Comparison of ENCODE assay signal across 12 cellular contexts in the genomic region with DNA sequence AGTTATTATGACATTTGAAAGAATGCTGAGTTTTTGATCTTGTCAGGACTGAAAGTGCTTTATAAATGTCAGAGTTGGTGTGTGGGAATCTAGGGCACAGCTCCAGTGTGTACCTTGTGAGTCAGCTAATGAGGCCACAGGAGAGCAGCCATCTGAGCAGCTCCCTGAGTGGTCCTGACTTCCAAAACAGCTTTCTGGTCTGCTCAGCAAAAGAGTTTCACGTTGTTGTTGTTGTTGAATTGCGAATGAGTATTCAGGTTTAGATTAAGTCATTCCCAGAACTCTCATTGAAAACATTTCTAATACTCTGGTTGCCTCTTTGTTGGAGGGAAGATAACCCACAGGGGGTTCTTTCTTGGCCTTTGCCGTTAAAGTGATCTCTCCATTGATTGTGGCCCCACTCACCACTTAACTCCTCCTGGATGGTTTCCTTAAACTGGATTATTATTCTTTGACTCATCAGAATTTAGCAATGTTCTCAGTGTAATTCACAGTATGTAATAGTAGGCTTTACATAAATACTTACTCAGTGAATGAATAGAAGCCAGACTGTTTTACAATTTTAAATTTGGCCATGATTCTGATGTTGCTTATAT.
DNase-seq lines count a peak whose midpoint lies in the region; TF ChIP-seq lines count a peak whose summit lies in the region.
"Had no signal": no experiment of that assay in that cellular context is flagged by ENCODE, and none has a peak within 500 bp of the region (broad histone marks: within the 10 kb centered on the region; RNA-seq: fewer than 3 reads in every experiment).

No MANE protein-coding gene starts in this region.

- H3K27me3 Mint-ChIP-seq in activated naive CD4-positive, alpha-beta T cell treated with anti-CD3 and anti-CD28 coated beads, Interleukin-2, amount 10 ng/mL, durations not matched to agents 7 days and 5 days: no peaks in the 10 kb centered on the region
- H3K27me3 Mint-ChIP-seq: activated naive CD8-positive, alpha-beta T cell treated with anti-CD3 and anti-CD28 coated beads for 36 hours; IgD-negative memory B cell had no signal

- no peak overlapping the region for H3K27ac Mint-ChIP-seq in activated naive CD4-positive, alpha-beta T cell treated with anti-CD3 and anti-CD28 coated beads, Interleukin-2, amount 10 ng/mL, durations not matched to agents 7 days and 5 days
- H3K27ac Mint-ChIP-seq: activated naive CD8-positive, alpha-beta T cell treated with anti-CD3 and anti-CD28 coated beads for 36 hours; IgD-negative memory B cell had no signal

- POLR2A ChIA-PET in SK-N-SH (lab: Yijun Ruan, JAX): no interaction called here

- H3K27me3 ChIP-seq in SK-N-SH (ENCODE audit: insufficient read depth) (no peaks in the 10 kb centered on the region), smooth muscle cell (ENCODE audit: low read depth) (no peaks in the 10 kb centered on the region)
- H3K27me3 ChIP-seq: heart right ventricle had no signal

- H3K4me2 ChIP-seq in SK-N-SH (peak overlapping the region; percentile 52; the same call in 1 of the 2 replicates), smooth muscle cell (peak overlapping the region; percentile 22)

- no peak overlapping the region for H3K4me3 Mint-ChIP-seq in activated naive CD4-positive, alpha-beta T cell treated with anti-CD3 and anti-CD28 coated beads, Interleukin-2, amount 10 ng/mL, durations not matched to agents 7 days and 5 days
- H3K4me3 Mint-ChIP-seq: activated naive CD8-positive, alpha-beta T cell treated with anti-CD3 and anti-CD28 coated beads for 36 hours; IgD-negative memory B cell had no signal

- H3K4me3 ChIP-seq in SK-N-SH (ENCODE audit: low read depth in 2 of 2, low read length in 1 of 2) (no peak overlapping the region), fibroblast of villous mesenchyme (ENCODE audit: low read depth, low read length) (no peak overlapping the region), smooth muscle cell (no peak overlapping the region)
- H3K4me3 ChIP-seq: heart right ventricle had no signal

- H3K36me3 ChIP-seq in SK-N-SH (replicated peaks in 1 of 2; ENCODE audit: control insufficient read depth in 1 of 2, insufficient read depth in 2 of 2, low read length in 1 of 2): no peaks in the 10 kb centered on the region
- no peaks in the 10 kb centered on the region for H3K36me3 ChIP-seq in smooth muscle cell (ENCODE audit: low read depth)
- H3K36me3 ChIP-seq: heart right ventricle had no signal

- no peaks in the 10 kb centered on the region for H3K9me2 ChIP-seq in SK-N-SH

- H3K9ac ChIP-seq in SK-N-SH (no peak overlapping the region), smooth muscle cell (ENCODE audit: low read depth) (no peak overlapping the region)

- no peaks in the 10 kb centered on the region for H3K4me1 Mint-ChIP-seq in activated naive CD4-positive, alpha-beta T cell treated with anti-CD3 and anti-CD28 coated beads, Interleukin-2, amount 10 ng/mL, durations not matched to agents 7 days and 5 days
- H3K4me1 Mint-ChIP-seq: activated naive CD8-positive, alpha-beta T cell treated with anti-CD3 and anti-CD28 coated beads for 36 hours; IgD-negative memory B cell had no signal

- H3K79me2 ChIP-seq in SK-N-SH (ENCODE audit: insufficient read depth) (no peaks in the 10 kb centered on the region), smooth muscle cell (ENCODE audit: low read depth) (no peaks in the 10 kb centered on the region)

- TF ChIP-seq EP300 in SK-N-SH (IDR thresholded peaks at IDR 0.05; ENCODE audit: borderline replicate concordance in 1 of 2, low read depth in 1 of 2, low read length in 1 of 2): no peak

- H4K20me1 ChIP-seq in SK-N-SH (ENCODE audit: insufficient read depth) (no peaks in the 10 kb centered on the region), smooth muscle cell (ENCODE audit: low read depth) (no peaks in the 10 kb centered on the region)

- H3K27ac ChIP-seq in SK-N-SH (ENCODE audit: low read depth in 2 of 2, low read length in 1 of 2) (peak overlapping the region in 1 of 2 experiments; percentile 9; a peak in 1 of 4 replicates), smooth muscle cell (ENCODE audit: low read depth) (peak overlapping the region; percentile 46)

- H3K9me3 Mint-ChIP-seq in activated naive CD4-positive, alpha-beta T cell treated with anti-CD3 and anti-CD28 coated beads, Interleukin-2, amount 10 ng/mL, durations not matched to agents 7 days and 5 days: no peaks in the 10 kb centered on the region
- H3K9me3 Mint-ChIP-seq: activated naive CD8-positive, alpha-beta T cell treated with anti-CD3 and anti-CD28 coated beads for 36 hours; IgD-negative memory B cell had no signal

- no peaks in the 10 kb centered on the region for H3K36me3 Mint-ChIP-seq in activated naive CD4-positive, alpha-beta T cell treated with anti-CD3 and anti-CD28 coated beads, Interleukin-2, amount 10 ng/mL, durations not matched to agents 7 days and 5 days
- H3K36me3 Mint-ChIP-seq: activated naive CD8-positive, alpha-beta T cell treated with anti-CD3 and anti-CD28 coated beads for 36 hours; IgD-negative memory B cell had no signal

- 18% methylated on average over 3 of the region's 3 CpGs for WGBS in SK-N-SH (ENCODE audit: low lambda C conversion rate)
- WGBS in smooth muscle cell (ENCODE audit: low lambda C conversion rate): 36% methylated on average over 3 of the region's 3 CpGs

- CTCF ChIA-PET in SK-N-SH (lab: Yijun Ruan, JAX): no interaction called here
- CTCF ChIA-PET in activated naive CD4-positive, alpha-beta T cell treated with anti-CD3 and anti-CD28 coated beads, Interleukin-2, amount 10 ng/mL, durations not matched to agents 7 days and 5 days (lab: Charles Lee): no interaction called here

- DNase-seq in GM03348 (ENCODE audit: low spot score) (peak; percentile 40), SK-N-SH (no peak), fibroblast of villous mesenchyme (ENCODE audit: low read depth) (peak; percentile 14), smooth muscle cell (lab: John Stamatoyannopoulos, UW; ENCODE audit: unreplicated experiment) (no peak), NCI-H2171 (lab: John Stamatoyannopoulos, UW) (no peak)
- DNase-seq in activated naive CD4-positive, alpha-beta T cell treated with anti-CD3 and anti-CD28 coated beads, Interleukin-2, amount 10 ng/mL, durations not matched to agents 7 days and 5 days: no peak
- DNase-seq in stimulated activated CD4-positive, alpha-beta T cell treated with anti-CD3 and anti-CD28 coated beads, Interleukin-15, amount 100 ng/mL, for 24 hours: no peak
- DNase-seq: activated naive CD8-positive, alpha-beta T cell treated with anti-CD3 and anti-CD28 coated beads for 36 hours; heart right ventricle; NCI-H187; T-helper 9 cell had no signal

- no peaks in the 10 kb centered on the region for H3F3A ChIP-seq in SK-N-SH (replicated peaks; ENCODE audit: insufficient read depth)
- H3F3A ChIP-seq in smooth muscle cell (ENCODE audit: low read depth): no peaks in the 10 kb centered on the region

- no peak for TF ChIP-seq CTCF in SK-N-SH (IDR thresholded peaks at IDR 0.05)
- TF ChIP-seq CTCF in fibroblast of villous mesenchyme (IDR thresholded peaks at IDR 0.05; ENCODE audit: insufficient read depth, low read depth, low read length): no peak
- TF ChIP-seq CTCF in smooth muscle cell (IDR thresholded peaks at IDR 0.05; ENCODE audit: borderline replicate concordance, insufficient read depth, poor library complexity, severe bottlenecking): no peak

- no peak overlapping the region for H2AFZ ChIP-seq in SK-N-SH (ENCODE audit: low read depth)
- no peak overlapping the region for H2AFZ ChIP-seq in smooth muscle cell (ENCODE audit: low read depth)

- H3K4me1 ChIP-seq in SK-N-SH (ENCODE audit: control insufficient read depth in 1 of 2, insufficient read depth in 2 of 2, low read depth in 1 of 2, low read length in 1 of 2) (no peaks in the 10 kb centered on the region), smooth muscle cell (ENCODE audit: low read depth) (peaks cover 13% of the 10 kb centered on the region)

- H3K9me3 ChIP-seq in SK-N-SH (no peaks in the 10 kb centered on the region), smooth muscle cell (replicated peaks; ENCODE audit: low read depth) (no peaks in the 10 kb centered on the region)
- H3K9me3 ChIP-seq: heart right ventricle had no signal

- TF ChIP-seq RAD21 in SK-N-SH (IDR thresholded peaks at IDR 0.05; ENCODE audit: low read length): no peak

TF ChIP-seq in SK-N-SH, 30 proteins besides CTCF, POLR2A, EP300 and RAD21 (continues in another document):
- TF ChIP-seq EZH2phosphoT487 (IDR thresholded peaks at IDR 0.05; ENCODE audit: borderline replicate concordance, low read depth): no peak
- TF ChIP-seq GATA2 (CRISPR knock-in tag; IDR thresholded peaks at IDR 0.05): no peak
- TF ChIP-seq, protein P1, sequence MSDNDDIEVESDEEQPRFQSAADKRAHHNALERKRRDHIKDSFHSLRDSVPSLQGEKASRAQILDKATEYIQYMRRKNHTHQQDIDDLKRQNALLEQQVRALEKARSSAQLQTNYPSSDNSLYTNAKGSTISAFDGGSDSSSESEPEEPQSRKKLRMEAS (IDR thresholded peaks at IDR 0.05; ENCODE audit: low read depth): no peak
- TF ChIP-seq, protein P2, sequence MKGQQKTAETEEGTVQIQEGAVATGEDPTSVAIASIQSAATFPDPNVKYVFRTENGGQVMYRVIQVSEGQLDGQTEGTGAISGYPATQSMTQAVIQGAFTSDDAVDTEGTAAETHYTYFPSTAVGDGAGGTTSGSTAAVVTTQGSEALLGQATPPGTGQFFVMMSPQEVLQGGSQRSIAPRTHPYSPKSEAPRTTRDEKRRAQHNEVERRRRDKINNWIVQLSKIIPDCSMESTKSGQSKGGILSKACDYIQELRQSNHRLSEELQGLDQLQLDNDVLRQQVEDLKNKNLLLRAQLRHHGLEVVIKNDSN (IDR thresholded peaks at IDR 0.05; ENCODE audit: borderline replicate concordance, low read depth): no peak
- TF ChIP-seq NFIC (IDR thresholded peaks at IDR 0.05; ENCODE audit: borderline replicate concordance): no peak
- TF ChIP-seq, protein P3, sequence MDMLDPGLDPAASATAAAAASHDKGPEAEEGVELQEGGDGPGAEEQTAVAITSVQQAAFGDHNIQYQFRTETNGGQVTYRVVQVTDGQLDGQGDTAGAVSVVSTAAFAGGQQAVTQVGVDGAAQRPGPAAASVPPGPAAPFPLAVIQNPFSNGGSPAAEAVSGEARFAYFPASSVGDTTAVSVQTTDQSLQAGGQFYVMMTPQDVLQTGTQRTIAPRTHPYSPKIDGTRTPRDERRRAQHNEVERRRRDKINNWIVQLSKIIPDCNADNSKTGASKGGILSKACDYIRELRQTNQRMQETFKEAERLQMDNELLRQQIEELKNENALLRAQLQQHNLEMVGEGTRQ (IDR thresholded peaks at IDR 0.05; ENCODE audit: borderline replicate concordance, low read depth, low read length): no peak
- TF ChIP-seq POLR2AphosphoS5 (IDR thresholded peaks at IDR 0.05; ENCODE audit: low read depth, low read length): no peak

Comparison
In these comparisons a context has a peak if more than half of its experiments do, and no peak if none do; other contexts are left out.
1. DNase-seq: peak in GM03348 (single experiment) and fibroblast of villous mesenchyme (single experiment); none in SK-N-SH (single experiment), smooth muscle cell (single experiment), activated naive CD4-positive, alpha-beta T cell treated with anti-CD3 and anti-CD28 coated beads, Interleukin-2, amount 10 ng/mL, durations not matched to agents 7 days and 5 days (single experiment), stimulated activated CD4-positive, alpha-beta T cell treated with anti-CD3 and anti-CD28 coated beads, Interleukin-15, amount 100 ng/mL, for 24 hours (single experiment) and NCI-H2171 (single experiment).